Comparison of ENCODE assay signal across 8 cellular contexts in genomic region chr1:46724991-46725735, GRCh38. TPM values are rescaled to one million over a fixed set of nuclear protein-coding genes. Genes with fewer than 3 reads are reported as not detected.
DNase-seq lines count a peak whose midpoint lies in the region; ATAC-seq, FAIRE-seq and TF ChIP-seq lines count a peak whose summit lies in the region.

No MANE protein-coding gene starts in this region.

- H3K9me3 ChIP-seq in thoracic aorta, result no peaks in the 10 kb centered on the region

- no peaks in the 10 kb centered on the region for H3K27me3 ChIP-seq in thoracic aorta (replicated peaks; ENCODE audit: insufficient read depth)

- H3K4me3 ChIP-seq in fibroblast of the aortic adventitia (ENCODE audit: low read depth, low read length) (no peak overlapping the region), thoracic aorta (no peak overlapping the region)

- no peaks in the 10 kb centered on the region for H3K4me1 ChIP-seq in thoracic aorta (ENCODE audit: control insufficient read depth in 1 of 2, low read depth in 2 of 2)

- H3K4me3 Mint-ChIP-seq in activated T-cell treated with anti-CD3 and anti-CD28 coated beads, Interleukin-2, amount 50 U/mL, for 24 hours, result no peak overlapping the region

- no peak overlapping the region for H3K27ac ChIP-seq in thoracic aorta

- peaks cover 41% of the 10 kb centered on the region for H3K27me3 Mint-ChIP-seq in activated T-cell treated with anti-CD3 and anti-CD28 coated beads, Interleukin-2, amount 50 U/mL, for 24 hours

- no peaks in the 10 kb centered on the region for H3K36me3 ChIP-seq in thoracic aorta

- ATAC-seq in GM21723 (IDR thresholded peaks at IDR 0.05; ENCODE audit: unreplicated experiment) (peak; percentile 73), thoracic aorta (ENCODE audit: insufficient number of reproducible peaks, low FRiP score, low read depth) (peak; percentile 73)

- H3K9me3 Mint-ChIP-seq in activated T-cell treated with anti-CD3 and anti-CD28 coated beads, Interleukin-2, amount 50 U/mL, for 24 hours, result no peaks in the 10 kb centered on the region

- peaks cover 2% of the 10 kb centered on the region for H3K4me1 Mint-ChIP-seq in activated T-cell treated with anti-CD3 and anti-CD28 coated beads, Interleukin-2, amount 50 U/mL, for 24 hours (ENCODE audit: low read depth)

- H3K36me3 Mint-ChIP-seq in activated T-cell treated with anti-CD3 and anti-CD28 coated beads, Interleukin-2, amount 50 U/mL, for 24 hours (ENCODE audit: low read depth), result no peaks in the 10 kb centered on the region

- no peak for FAIRE-seq in RCC 7860 (lab: Jason Lieb, UNC)

- peak; percentile 91 for DNase-seq in DMS 273 (lab: John Stamatoyannopoulos, UW; ENCODE audit: unreplicated experiment)
- peak; percentile 81 for DNase-seq in LoVo (ENCODE audit: low spot score)
- DNase-seq in RCC 7860 (ENCODE audit: low spot score), result peak; percentile 52
- peak; percentile 68 for DNase-seq in activated T-cell treated with anti-CD3 and anti-CD28 coated beads, Interleukin-2, amount 50 U/mL, for 24 hours
- peak; percentile 92 for DNase-seq in fibroblast of the aortic adventitia (ENCODE audit: low read depth)
- DNase-seq in nucleus accumbens (lab: John Stamatoyannopoulos, UW), result peak in 46 of 56 donors; percentile 4 to 83 (median 33)
- DNase-seq in thoracic aorta (ENCODE audit: low spot score), result no peak

- TF ChIP-seq CTCF in fibroblast of the aortic adventitia (IDR thresholded peaks at IDR 0.05; ENCODE audit: insufficient read depth, low read length) (peak; percentile 95), thoracic aorta (IDR thresholded peaks at IDR 0.05) (peak; percentile 84)

- no peak overlapping the region for H3K27ac Mint-ChIP-seq in activated T-cell treated with anti-CD3 and anti-CD28 coated beads, Interleukin-2, amount 50 U/mL, for 24 hours

RNA-seq across cellular contexts. Expression of gene EFCAB14, which starts 6.2 kb away (rescaled TPM):
- total RNA-seq in fibroblast of the aortic adventitia (ENCODE audit: low replicate concordance) (35.7 and 70.3 TPM in 2 replicates), thoracic aorta (100 to 1,000 TPM; 102 to 107 TPM)

RNA-seq across cellular contexts. Expression of gene TEX38, which starts 53.5 kb away (rescaled TPM):
- not detected in 2 replicates for total RNA-seq in fibroblast of the aortic adventitia (ENCODE audit: low replicate concordance)
- total RNA-seq in thoracic aorta, result not detected

RNA-seq across cellular contexts. Expression of gene ATPAF1, which starts 57.0 kb away (rescaled TPM):
- total RNA-seq in fibroblast of the aortic adventitia (ENCODE audit: low replicate concordance) (49.3 and 53.5 TPM in 2 replicates), thoracic aorta (10 to 100 TPM; 38.5 to 55.6 TPM)
